ENCODE assay signal across 29 cellular contexts in genomic region chr22:20622650-20623339, GRCh38.
"Had no signal": no experiment of that assay in that cellular context is flagged by ENCODE, and none has a peak within 500 bp of the region (broad histone marks: within the 10 kb centered on the region; RNA-seq: fewer than 3 reads in every experiment).

No MANE protein-coding gene starts in this region.

- FAIRE-seq: urothelium cell line had no signal

- H3K9me3 Mint-ChIP-seq: stimulated activated effector memory CD8-positive, alpha-beta T cell treated with anti-CD3 and anti-CD28 coated beads, Interleukin-12 subunit alpha, Interleukin-12 subunit beta, amount 100 ng/mL, for 72 hours; stimulated activated memory B cell treated with anti-CD40 and anti-IgM and Interleukin-4, amounts not matched to agents 10 μg/mL and 1 μg/mL and 100 μg/mL, for 72 hours; stimulated activated naive B cell treated with anti-CD40 and anti-IgM and Interleukin-4, amounts not matched to agents 10 μg/mL and 1 μg/mL and 100 μg/mL, for 72 hours; stimulated activated naive CD8-positive, alpha-beta T cell treated with anti-CD3 and anti-CD28 coated beads, Interleukin-15, amount 100 ng/mL, for 72 hours; stimulated activated naive CD8-positive, alpha-beta T cell treated with anti-CD3 and anti-CD28 coated beads, Interleukin-15, Interleukin-2, amounts not matched to agents 100 ng/mL and 50 ng/mL, for 24 hours; type B pancreatic cell had no signal

- H3K9me3 ChIP-seq: stomach, suprapubic skin, testis, thoracic aorta, thyroid gland, tibial artery, tibial nerve, transverse colon, upper lobe of left lung, upper lobe of right lung, uterus, vagina had no signal

- H3K36me3 Mint-ChIP-seq: stimulated activated effector memory CD8-positive, alpha-beta T cell treated with anti-CD3 and anti-CD28 coated beads, Interleukin-12 subunit alpha, Interleukin-12 subunit beta, amount 100 ng/mL, for 72 hours; stimulated activated memory B cell treated with anti-CD40 and anti-IgM and Interleukin-4, amounts not matched to agents 10 μg/mL and 1 μg/mL and 100 μg/mL, for 72 hours; stimulated activated naive B cell treated with anti-CD40 and anti-IgM and Interleukin-4, amounts not matched to agents 10 μg/mL and 1 μg/mL and 100 μg/mL, for 72 hours; type B pancreatic cell had no signal

- H3K4me1 ChIP-seq: stomach, suprapubic skin, testis, thyroid gland, tibial artery, tibial nerve, transverse colon, upper lobe of left lung, upper lobe of right lung, uterus, vagina had no signal

- H3K36me3 ChIP-seq: stomach, suprapubic skin, thoracic aorta, thyroid gland, tibial artery, tibial nerve, transverse colon, upper lobe of left lung, upper lobe of right lung, uterus, vagina had no signal

- H3K4me3 ChIP-seq: stomach, suprapubic skin, testis, thoracic aorta, thyroid gland, tibial artery, tibial nerve, transverse colon, upper lobe of left lung, upper lobe of right lung, uterus, vagina had no signal

- H3K27ac ChIP-seq: stomach, suprapubic skin, testis, thoracic aorta, thyroid gland, tibial artery, tibial nerve, transverse colon, upper lobe of left lung, upper lobe of right lung, uterus, vagina had no signal

- H3K4me3 Mint-ChIP-seq: stimulated activated effector memory CD8-positive, alpha-beta T cell treated with anti-CD3 and anti-CD28 coated beads, Interleukin-12 subunit alpha, Interleukin-12 subunit beta, amount 100 ng/mL, for 72 hours; stimulated activated memory B cell treated with anti-CD40 and anti-IgM and Interleukin-4, amounts not matched to agents 10 μg/mL and 1 μg/mL and 100 μg/mL, for 72 hours; stimulated activated naive B cell treated with anti-CD40 and anti-IgM and Interleukin-4, amounts not matched to agents 10 μg/mL and 1 μg/mL and 100 μg/mL, for 72 hours; stimulated activated naive CD8-positive, alpha-beta T cell treated with anti-CD3 and anti-CD28 coated beads, Interleukin-15, amount 100 ng/mL, for 72 hours; stimulated activated naive CD8-positive, alpha-beta T cell treated with anti-CD3 and anti-CD28 coated beads, Interleukin-15, Interleukin-2, amounts not matched to agents 100 ng/mL and 50 ng/mL, for 24 hours; type B pancreatic cell had no signal

- ATAC-seq: stimulated activated effector memory CD8-positive, alpha-beta T cell treated with anti-CD3 and anti-CD28 coated beads, Interleukin-12 subunit alpha, Interleukin-12 subunit beta, amount 100 ng/mL, for 72 hours; stimulated activated memory B cell treated with anti-CD40 and anti-IgM and Interleukin-4, amounts not matched to agents 10 μg/mL and 1 μg/mL and 100 μg/mL, for 72 hours; stimulated activated naive B cell treated with anti-CD40 and anti-IgM and Interleukin-4, amounts not matched to agents 10 μg/mL and 1 μg/mL and 100 μg/mL, for 72 hours; stimulated activated naive CD8-positive, alpha-beta T cell treated with anti-CD3 and anti-CD28 coated beads, Interleukin-15, amount 100 ng/mL, for 72 hours; stimulated activated naive CD8-positive, alpha-beta T cell treated with anti-CD3 and anti-CD28 coated beads, Interleukin-15, Interleukin-2, amounts not matched to agents 100 U/mL and 50 U/mL, for 24 hours; upper lobe of right lung had no signal

- H3K27me3 ChIP-seq: stomach, suprapubic skin, testis, thyroid gland, tibial nerve, transverse colon, upper lobe of left lung, upper lobe of right lung, uterus, vagina had no signal

- H3K27me3 Mint-ChIP-seq: type B pancreatic cell had no signal

- DNase-seq: stimulated activated CD4-positive, alpha-beta T cell treated with anti-CD3 and anti-CD28 coated beads, Interleukin-2, amount 100 ng/mL, for 48 hours; stimulated activated CD4-positive, alpha-beta T cell treated with anti-CD3 and anti-CD28 coated beads, Interleukin-4, amount 100 ng/mL, for 1 hour; stimulated activated CD4-positive, alpha-beta T cell treated with anti-CD3 and anti-CD28 coated beads, Interleukin-4, amount 100 ng/mL, for 24 hours; stimulated activated CD4-positive, alpha-beta T cell treated with anti-CD3 and anti-CD28 coated beads, Interleukin-4, amount 100 ng/mL, for 4 hours; stimulated activated CD8-positive, alpha-beta memory T cell treated with anti-CD3 and anti-CD28 coated beads, Interleukin-4, amount 100 ng/mL, for 48 hours; stimulated activated naive B cell treated with anti-CD40 and anti-IgM and Interleukin-4, amounts not matched to agents 10 μg/mL and 1 μg/mL and 100 μg/mL, for 72 hours; stimulated activated naive CD4-positive, alpha-beta T cell; stimulated activated naive CD4-positive, alpha-beta T cell treated with Interleukin-2 at 50 U/mL for 16 hours; stimulated activated naive CD8-positive, alpha-beta T cell treated with anti-CD3 and anti-CD28 coated beads, Interleukin-15, amount 100 ng/mL, for 72 hours; stimulated activated naive CD8-positive, alpha-beta T cell treated with anti-CD3 and anti-CD28 coated beads, Interleukin-15, Interleukin-2, amounts not matched to agents 100 U/mL and 50 U/mL, for 24 hours; stomach; substantia nigra; testis; thyroid gland; tibial artery; transverse colon; trophoblast cell; upper lobe of left lung; upper lobe of right lung; uterus had no signal

- H3K27ac Mint-ChIP-seq: stimulated activated effector memory CD8-positive, alpha-beta T cell treated with anti-CD3 and anti-CD28 coated beads, Interleukin-12 subunit alpha, Interleukin-12 subunit beta, amount 100 ng/mL, for 72 hours; stimulated activated memory B cell treated with anti-CD40 and anti-IgM and Interleukin-4, amounts not matched to agents 10 μg/mL and 1 μg/mL and 100 μg/mL, for 72 hours; stimulated activated naive B cell treated with anti-CD40 and anti-IgM and Interleukin-4, amounts not matched to agents 10 μg/mL and 1 μg/mL and 100 μg/mL, for 72 hours; stimulated activated naive CD8-positive, alpha-beta T cell treated with anti-CD3 and anti-CD28 coated beads, Interleukin-15, amount 100 ng/mL, for 72 hours; stimulated activated naive CD8-positive, alpha-beta T cell treated with anti-CD3 and anti-CD28 coated beads, Interleukin-15, Interleukin-2, amounts not matched to agents 100 ng/mL and 50 ng/mL, for 24 hours; type B pancreatic cell had no signal
